Comparison of ENCODE assay signal across 19 cellular contexts in genomic region chr12:65810036-65810435, GRCh38. TPM values are rescaled to one million over a fixed set of nuclear protein-coding genes. Genes with fewer than 3 reads are reported as not detected.
DNase-seq lines count a peak whose midpoint lies in the region; ATAC-seq and TF ChIP-seq lines count a peak whose summit lies in the region.
"Had no signal": no experiment of that assay in that cellular context is flagged by ENCODE, and none has a peak within 500 bp of the region (broad histone marks: within the 10 kb centered on the region; RNA-seq: fewer than 3 reads in every experiment).

No MANE protein-coding gene starts in this region.

- no peaks in the 10 kb centered on the region for H3K9me3 ChIP-seq in breast epithelium

- DNase-seq in MCF 10A (ENCODE audit: unreplicated experiment), result no peak
- DNase-seq in breast epithelium (ENCODE audit: low spot score in 2 of 2), result no peak
- DNase-seq in RPMI7951 (ENCODE audit: low read depth), result peak; percentile 76
- DNase-seq in fibroblast of peridontal ligament (ENCODE audit: extremely low read depth), result peak; percentile 92
- DNase-seq in activated CD4-positive, alpha-beta T cell treated with anti-CD3 and anti-CD28 coated beads, Interleukin-2, amount 10 ng/mL, durations not matched to agents 24 days and 14 days, result no peak
- no peak for DNase-seq in stimulated activated CD4-positive, alpha-beta T cell treated with anti-CD3 and anti-CD28 coated beads, Interleukin-2, amount 100 ng/mL, for 24 hours
- DNase-seq in hypothalamus (lab: John Stamatoyannopoulos, UW), result no peak
- DNase-seq: CD4-positive, alpha-beta T cell; DND-41; H7; NCI-H1048; NCI-H146; NCI-H2107; NCI-H345; NCI-H526 treated with DMSO at 0.1 percent for 48 hours; RPMI8226 had no signal

- H3K36me3 Mint-ChIP-seq in MCF 10A (ENCODE audit: insufficient read depth, unreplicated experiment), result no peaks in the 10 kb centered on the region
- no peaks in the 10 kb centered on the region for H3K36me3 Mint-ChIP-seq in activated CD4-positive, alpha-beta T cell treated with anti-CD3 and anti-CD28 coated beads, Interleukin-2, amount 10 ng/mL, durations not matched to agents 24 days and 14 days (ENCODE audit: low read depth)

- CTCF ChIA-PET in MCF 10A (lab: Yijun Ruan, JAX), result interaction anchor here (0.5 to 0.8 kb wide), 2 partner anchors 9 to 65 kb away, joined by 3 read pairs; no protein-coding TSS in a partner anchor

- H3K27me3 ChIP-seq in breast epithelium, result no peaks in the 10 kb centered on the region

- peak overlapping the region; percentile 27 for H3K27ac Mint-ChIP-seq in MCF 10A (ENCODE audit: low read depth, unreplicated experiment)
- no peak overlapping the region for H3K27ac Mint-ChIP-seq in activated CD4-positive, alpha-beta T cell treated with anti-CD3 and anti-CD28 coated beads, Interleukin-2, amount 10 ng/mL, durations not matched to agents 24 days and 14 days
- H3K27ac Mint-ChIP-seq: CD4-positive, alpha-beta T cell had no signal

- POLR2A ChIA-PET in MCF 10A (lab: Yijun Ruan, JAX), result no interaction called here

- no peak overlapping the region for H3K27ac ChIP-seq in breast epithelium
- H3K27ac ChIP-seq: 22Rv1 had no signal

- H3K4me3 Mint-ChIP-seq in MCF 10A (ENCODE audit: unreplicated experiment), result no peak overlapping the region
- H3K4me3 Mint-ChIP-seq in activated CD4-positive, alpha-beta T cell treated with anti-CD3 and anti-CD28 coated beads, Interleukin-2, amount 10 ng/mL, durations not matched to agents 24 days and 14 days, result no peak overlapping the region
- H3K4me3 Mint-ChIP-seq: CD4-positive, alpha-beta T cell had no signal

- TF ChIP-seq POLR2A in breast epithelium (IDR thresholded peaks at IDR 0.05), result no peak

- H3K4me3 ChIP-seq in breast epithelium, result no peak overlapping the region

- no TSS peak for BruUV-seq in MCF 10A (replicated peaks; lab: Mats Ljungman, UMichigan)

- no peak for ATAC-seq in GM18502 (IDR thresholded peaks at IDR 0.05; ENCODE audit: poor library complexity, unreplicated experiment)

- intact Hi-C loops in MCF 10A (cut with micrococcal nuclease), result no loop called here
- intact Hi-C loops in breast epithelium (cut with DNase I; ENCODE audit: low total_unique reads), result no loop called here
- intact Hi-C loops in activated CD4-positive, alpha-beta T cell treated with anti-CD3 and anti-CD28 coated beads, Interleukin-2, amount 10 ng/mL, durations not matched to agents 24 days and 14 days (cut with micrococcal nuclease), result no loop called here

- H3K4me1 Mint-ChIP-seq in MCF 10A (ENCODE audit: insufficient read depth, unreplicated experiment), result peaks cover 23% of the 10 kb centered on the region
- H3K4me1 Mint-ChIP-seq in activated CD4-positive, alpha-beta T cell treated with anti-CD3 and anti-CD28 coated beads, Interleukin-2, amount 10 ng/mL, durations not matched to agents 24 days and 14 days, result peaks cover 6% of the 10 kb centered on the region

- no peaks in the 10 kb centered on the region for H3K9me3 Mint-ChIP-seq in MCF 10A (ENCODE audit: unreplicated experiment)
- H3K9me3 Mint-ChIP-seq in activated CD4-positive, alpha-beta T cell treated with anti-CD3 and anti-CD28 coated beads, Interleukin-2, amount 10 ng/mL, durations not matched to agents 24 days and 14 days, result peaks cover 4% of the 10 kb centered on the region
- H3K9me3 Mint-ChIP-seq: CD4-positive, alpha-beta T cell had no signal

- no peaks in the 10 kb centered on the region for H3K27me3 Mint-ChIP-seq in MCF 10A (ENCODE audit: insufficient read depth, unreplicated experiment)
- H3K27me3 Mint-ChIP-seq in activated CD4-positive, alpha-beta T cell treated with anti-CD3 and anti-CD28 coated beads, Interleukin-2, amount 10 ng/mL, durations not matched to agents 24 days and 14 days, result peaks cover 2% of the 10 kb centered on the region

- no peaks in the 10 kb centered on the region for H3K36me3 ChIP-seq in breast epithelium

- no peak for TF ChIP-seq CTCF in MCF 10A (IDR thresholded peaks at IDR 0.05; ENCODE audit: unreplicated experiment)
- TF ChIP-seq CTCF in breast epithelium (IDR thresholded peaks at IDR 0.05), result no peak

- no peaks in the 10 kb centered on the region for H3K4me1 ChIP-seq in breast epithelium

RNA-seq across cellular contexts. Expression of gene HMGA2, which starts 14.2 kb away (rescaled TPM):
- total RNA-seq in MCF 10A (2022) (78.2 and 80.0 TPM in 2 replicates), breast epithelium (under 1 TPM in 1 of 3 donors, not detected in 2; 0.16 TPM)
- total RNA-seq in RPMI7951 (2014; rRNA removed; shearing (Covaris generic)), result 17.3 and 20.1 TPM in 2 replicates
- 0.38 and 0.49 TPM in 2 replicates for total RNA-seq in activated CD4-positive, alpha-beta T cell treated with anti-CD3 and anti-CD28 coated beads, Interleukin-2, amount 10 ng/mL, durations not matched to agents 24 days and 14 days
- total RNA-seq: CD4-positive, alpha-beta T cell; OCI-LY7 had no signal

Comparison
In these comparisons a context has a peak if more than half of its experiments do, and no peak if none do; other contexts are left out.
1. RNA of gene HMGA2, which starts 14.2 kb away (total RNA-seq): 78.2 to 80.0 TPM in MCF 10A and 17.3 to 20.1 TPM in RPMI7951; 0.38 to 0.49 TPM in activated CD4-positive, alpha-beta T cell treated with anti-CD3 and anti-CD28 coated beads, Interleukin-2, amount 10 ng/mL, durations not matched to agents 24 days and 14 days and 0.16 TPM in breast epithelium; every median in the first group is over 10 times any median in the second.
2. DNase-seq: peak in RPMI7951 (single experiment) and fibroblast of peridontal ligament (single experiment); none in MCF 10A (single experiment), breast epithelium (0 of 2), activated CD4-positive, alpha-beta T cell treated with anti-CD3 and anti-CD28 coated beads, Interleukin-2, amount 10 ng/mL, durations not matched to agents 24 days and 14 days (single experiment), stimulated activated CD4-positive, alpha-beta T cell treated with anti-CD3 and anti-CD28 coated beads, Interleukin-2, amount 100 ng/mL, for 24 hours (0 of 2) and hypothalamus (0 of 51).